ENCODE assay signal across 27 cellular contexts in genomic region chr1:91826649-91827048, GRCh38. TPM values are rescaled to one million over a fixed set of nuclear protein-coding genes. Genes with fewer than 3 reads are reported as not detected.
DNase-seq lines count a peak whose midpoint lies in the region; ATAC-seq, FAIRE-seq and TF ChIP-seq lines count a peak whose summit lies in the region.
"Had no signal": no experiment of that assay in that cellular context is flagged by ENCODE, and none has a peak within 500 bp of the region (broad histone marks: within the 10 kb centered on the region; RNA-seq: fewer than 3 reads in every experiment).

No MANE protein-coding gene starts in this region.

- no peaks in the 10 kb centered on the region for H3K36me3 ChIP-seq in CD8-positive, alpha-beta memory T cell (ENCODE audit: insufficient read depth, low read length)
- H3K36me3 ChIP-seq in pancreas: no peaks in the 10 kb centered on the region
- H3K36me3 ChIP-seq in effector memory CD4-positive, alpha-beta T cell (ENCODE audit: control insufficient read depth, insufficient read depth, low read length): no peaks in the 10 kb centered on the region

- peaks cover 18% of the 10 kb centered on the region for H3K4me1 ChIP-seq in CD8-positive, alpha-beta memory T cell (ENCODE audit: insufficient read depth, low read length)
- peaks cover 28 to 42% (median 30%) of the 10 kb centered on the region in 3 donors for H3K4me1 ChIP-seq in pancreas
- peaks cover 8% of the 10 kb centered on the region for H3K4me1 ChIP-seq in effector memory CD4-positive, alpha-beta T cell (ENCODE audit: control insufficient read depth, insufficient read depth, low read length, poor library complexity, severe bottlenecking)

- no peak for TF ChIP-seq CTCF in pancreas (IDR thresholded peaks at IDR 0.05)

- FAIRE-seq in pancreas (lab: Jason Lieb, UNC): no peak
- FAIRE-seq: GM12891, urothelium cell line had no signal

- H3K27ac ChIP-seq in CD8-positive, alpha-beta memory T cell (ENCODE audit: low read depth, low read length): no peak overlapping the region
- peak overlapping the region in 3 of 4 donors; percentile 72 to 89 (median 84) for H3K27ac ChIP-seq in pancreas
- H3K27ac ChIP-seq in effector memory CD4-positive, alpha-beta T cell (ENCODE audit: insufficient read depth, low read length, poor library complexity, severe bottlenecking): no peak overlapping the region
- H3K27ac ChIP-seq: C4-2B, testis had no signal

- no peak for DNase-seq in CD8-positive, alpha-beta memory T cell
- DNase-seq in T-helper 17 cell: no peak
- DNase-seq in immature natural killer cell: no peak
- no peak for DNase-seq in pancreas
- no peak for DNase-seq in cerebellar nuclear complex (lab: John Stamatoyannopoulos, UW)
- no peak for DNase-seq in HuH-7.5 (ENCODE audit: low spot score)
- no peak for DNase-seq in effector memory CD4-positive, alpha-beta T cell
- DNase-seq in NCI-H226: no peak
- DNase-seq: activated CD4-positive, alpha-beta T cell treated with anti-CD3 and anti-CD28 coated beads, Interleukin-2, amount 10 ng/mL, durations not matched to agents 24 days and 14 days; activated gamma-delta T cell treated with Interleukin-2 at 50 U/mL for 16 hours; activated T-cell treated with anti-CD3 and anti-CD28 coated beads, Interleukin-2, amount 50 U/mL, for 4 hours; H7; hypothalamus; IMR-90; NCI-H1092 treated with DMSO at 0.1 percent for 48 hours; NCI-H187; NCI-H2171 treated with DMSO at 0.1 percent for 48 hours; NCI-H524; PC-3; SHP77 treated with DMSO at 0.1 percent for 48 hours; stimulated activated CD4-positive, alpha-beta T cell treated with anti-CD3 and anti-CD28 coated beads, Interleukin-15, amount 100 ng/mL, for 24 hours; stimulated activated naive CD4-positive, alpha-beta T cell; T-helper 9 cell; testis had no signal

- no peaks in the 10 kb centered on the region for H3K9me3 ChIP-seq in CD8-positive, alpha-beta memory T cell (ENCODE audit: low read length)
- H3K9me3 ChIP-seq in T-helper 17 cell (ENCODE audit: control insufficient read depth, low read length, poor library complexity, severe bottlenecking) (no peaks in the 10 kb centered on the region), pancreas (no peaks in the 10 kb centered on the region)
- H3K9me3 ChIP-seq in effector memory CD4-positive, alpha-beta T cell (ENCODE audit: control insufficient read depth, low read length): no peaks in the 10 kb centered on the region
- H3K9me3 ChIP-seq: testis had no signal

- ATAC-seq in T-helper 17 cell (no peak), pancreas (no peak)
- ATAC-seq: PC-3 had no signal

- no peaks in the 10 kb centered on the region for H3K27me3 ChIP-seq in CD8-positive, alpha-beta memory T cell (ENCODE audit: insufficient read depth, low read length, poor library complexity, severe bottlenecking)
- no peaks in the 10 kb centered on the region for H3K27me3 ChIP-seq in pancreas
- no peaks in the 10 kb centered on the region for H3K27me3 ChIP-seq in effector memory CD4-positive, alpha-beta T cell (replicated peaks; ENCODE audit: control insufficient read depth, insufficient read depth, low read length, poor library complexity, severe bottlenecking)
- H3K27me3 ChIP-seq: testis had no signal

- 89 to 90% methylated on average over 5 of the region's 5 CpGs for WGBS in pancreas, 2 donors

- H3K36me3 Mint-ChIP-seq in CD8-positive, alpha-beta memory T cell: peaks cover 0 to 3% (median 0%) of the 10 kb centered on the region in 3 donors
- H3K36me3 Mint-ChIP-seq in T-helper 17 cell (ENCODE audit: low read depth) (no peaks in the 10 kb centered on the region), immature natural killer cell (no peaks in the 10 kb centered on the region)

- no peaks in the 10 kb centered on the region for H3K9me3 Mint-ChIP-seq in CD8-positive, alpha-beta memory T cell
- no peaks in the 10 kb centered on the region for H3K9me3 Mint-ChIP-seq in immature natural killer cell
- H3K9me3 Mint-ChIP-seq: activated CD4-positive, alpha-beta T cell treated with anti-CD3 and anti-CD28 coated beads, Interleukin-2, amount 10 ng/mL, durations not matched to agents 24 days and 14 days; activated T-cell treated with anti-CD3 and anti-CD28 coated beads, Interleukin-2, amount 50 U/mL, for 4 hours had no signal

- H3K27me3 Mint-ChIP-seq in CD8-positive, alpha-beta memory T cell: no peaks in the 10 kb centered on the region
- H3K27me3 Mint-ChIP-seq in T-helper 17 cell: no peaks in the 10 kb centered on the region
- peaks cover 0 to 3% (median 2%) of the 10 kb centered on the region in 3 donors for H3K27me3 Mint-ChIP-seq in immature natural killer cell (ENCODE audit: low read depth in 3 of 3)

- no peak overlapping the region for H3K4me3 Mint-ChIP-seq in CD8-positive, alpha-beta memory T cell
- H3K4me3 Mint-ChIP-seq in T-helper 17 cell (no peak overlapping the region), immature natural killer cell (peak overlapping the region in 4 of 5 donors; percentile 15 to 61 (median 27))
- H3K4me3 Mint-ChIP-seq: activated CD4-positive, alpha-beta T cell treated with anti-CD3 and anti-CD28 coated beads, Interleukin-2, amount 10 ng/mL, durations not matched to agents 24 days and 14 days; activated T-cell treated with anti-CD3 and anti-CD28 coated beads, Interleukin-2, amount 50 U/mL, for 4 hours had no signal

- peaks cover 71 to 89% (median 79%) of the 10 kb centered on the region in 3 donors for H3K4me1 Mint-ChIP-seq in CD8-positive, alpha-beta memory T cell
- H3K4me1 Mint-ChIP-seq in T-helper 17 cell (peaks cover 31% of the 10 kb centered on the region), immature natural killer cell (peaks cover 99 to 100% of the 10 kb centered on the region in 2 donors)

- CTCF ChIA-PET in CD8-positive, alpha-beta memory T cell (lab: Charles Lee): no interaction called here

- H3K4me3 ChIP-seq in CD8-positive, alpha-beta memory T cell (ENCODE audit: low read length): no peak overlapping the region
- no peak overlapping the region for H3K4me3 ChIP-seq in pancreas
- H3K4me3 ChIP-seq in effector memory CD4-positive, alpha-beta T cell (ENCODE audit: insufficient read depth, low read depth, low read length, poor library complexity, severe bottlenecking): no peak overlapping the region
- H3K4me3 ChIP-seq: testis had no signal

- POLR2A ChIA-PET in CD8-positive, alpha-beta memory T cell (lab: Charles Lee): no interaction called here

- intact Hi-C loops in pancreas (cut with DNase I): no loop called here

- peak overlapping the region in 6 of 8 donors; percentile 15 to 83 (median 71) for H3K27ac Mint-ChIP-seq in CD8-positive, alpha-beta memory T cell
- H3K27ac Mint-ChIP-seq in T-helper 17 cell (peak overlapping the region; percentile 9), immature natural killer cell (peak overlapping the region; percentile 62 to 83 (median 76))
- H3K27ac Mint-ChIP-seq: activated CD4-positive, alpha-beta T cell treated with anti-CD3 and anti-CD28 coated beads, Interleukin-2, amount 10 ng/mL, durations not matched to agents 24 days and 14 days had no signal

RNA-seq across cellular contexts. Expression of gene TGFBR3, which starts 59.3 kb away (rescaled TPM):
- 10 to 100 TPM; 28.8 to 29.9 TPM for total RNA-seq in CD8-positive, alpha-beta memory T cell
- polyA plus RNA-seq in CD8-positive, alpha-beta memory T cell: 78.5 TPM
- 10 to 100 TPM; 21.0 to 27.6 TPM for total RNA-seq in T-helper 17 cell
- polyA plus RNA-seq in immature natural killer cell: 100 to 1,000 TPM; 141 to 245 (median 183) TPM
- 10 to 100 TPM in 5 of 6 donors, 1 to 10 TPM in 1; 7.3 to 34.8 (median 25.3) TPM for total RNA-seq in pancreas
- polyA plus RNA-seq in pancreas: 1 to 10 TPM; 6.0 to 9.0 TPM

Comparison
In these comparisons a context has a peak if more than half of its experiments do, and no peak if none do; other contexts are left out.
1. H3K27ac ChIP-seq: peak in pancreas (3 of 4); none in CD8-positive, alpha-beta memory T cell (single experiment) and effector memory CD4-positive, alpha-beta T cell (single experiment).
2. H3K27ac Mint-ChIP-seq: peak in every context shown above with its lines; median percentile 76 in immature natural killer cell; 71 in CD8-positive, alpha-beta memory T cell; 9 in T-helper 17 cell.
3. H3K4me3 Mint-ChIP-seq: peak in immature natural killer cell (4 of 5); none in CD8-positive, alpha-beta memory T cell (0 of 7) and T-helper 17 cell (single experiment).